In the genomic region with DNA sequence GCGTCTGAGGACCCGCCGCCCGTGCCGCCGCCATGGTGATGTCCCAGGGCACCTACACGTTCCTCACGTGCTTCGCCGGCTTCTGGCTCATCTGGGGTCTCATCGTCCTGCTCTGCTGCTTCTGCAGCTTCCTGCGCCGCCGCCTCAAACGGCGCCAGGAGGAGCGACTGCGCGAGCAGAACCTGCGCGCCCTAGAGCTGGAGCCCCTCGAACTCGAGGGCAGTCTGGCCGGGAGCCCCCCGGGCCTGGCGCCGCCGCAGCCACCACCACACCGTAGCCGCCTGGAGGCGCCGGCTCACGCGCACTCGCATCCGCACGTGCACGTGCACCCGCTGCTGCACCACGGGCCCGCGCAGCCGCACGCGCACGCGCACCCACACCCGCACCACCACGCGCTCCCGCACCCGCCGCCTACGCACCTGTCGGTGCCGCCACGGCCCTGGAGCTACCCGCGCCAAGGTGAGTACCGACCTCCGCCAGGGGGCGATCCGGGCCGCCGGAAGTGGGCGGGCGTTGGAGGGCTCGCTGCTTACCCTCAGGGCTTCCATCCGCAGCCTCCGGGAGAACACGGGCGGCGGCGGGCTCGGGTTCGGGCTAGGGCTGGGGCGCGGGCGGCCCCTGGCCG, we compare ENCODE assay signal across 8 cellular contexts. TPM values are rescaled to one million over a fixed set of nuclear protein-coding genes. Genes with fewer than 3 reads are reported as not detected.
A peak's percentile ranks its signal among the peaks of the same experiment; 100 is the strongest.
DNase-seq lines count a peak whose midpoint lies in the region; ATAC-seq and TF ChIP-seq lines count a peak whose summit lies in the region.

No MANE protein-coding gene starts in this region.

- H3K36me3 Mint-ChIP-seq in activated CD4-positive, alpha-beta T cell treated with anti-CD3 and anti-CD28 coated beads, Interleukin-2, amount 10 ng/mL, durations not matched to agents 7 days and 5 days (ENCODE audit: low read depth) = no peaks in the 10 kb centered on the region

- ATAC-seq in GM18907 (IDR thresholded peaks at IDR 0.05; ENCODE audit: unreplicated experiment) (peak; percentile 60), HG03135 (IDR thresholded peaks at IDR 0.05; ENCODE audit: unreplicated experiment) (peak; percentile 48), lower lobe of right lung (peak; percentile 77 to 81)

- H3K9me3 ChIP-seq in lower lobe of right lung = no peaks in the 10 kb centered on the region

- H3K27ac Mint-ChIP-seq in activated CD4-positive, alpha-beta T cell treated with anti-CD3 and anti-CD28 coated beads, Interleukin-2, amount 10 ng/mL, durations not matched to agents 7 days and 5 days = peak overlapping the region; percentile 68

- H3K9me3 Mint-ChIP-seq in activated CD4-positive, alpha-beta T cell treated with anti-CD3 and anti-CD28 coated beads, Interleukin-2, amount 10 ng/mL, durations not matched to agents 7 days and 5 days = no peaks in the 10 kb centered on the region

- peaks cover 28% of the 10 kb centered on the region for H3K4me1 Mint-ChIP-seq in activated CD4-positive, alpha-beta T cell treated with anti-CD3 and anti-CD28 coated beads, Interleukin-2, amount 10 ng/mL, durations not matched to agents 7 days and 5 days

- peak overlapping the region; percentile 61 for H3K4me3 Mint-ChIP-seq in activated CD4-positive, alpha-beta T cell treated with anti-CD3 and anti-CD28 coated beads, Interleukin-2, amount 10 ng/mL, durations not matched to agents 7 days and 5 days

- peak overlapping the region; percentile 76 for H3K27ac ChIP-seq in lower lobe of right lung

- DNase-seq in AG10803 (ENCODE audit: low read depth) (peak; percentile 49), NCI-H510A (lab: John Stamatoyannopoulos, UW) (peak; percentile 50), dermis blood vessel endothelial cell (peak; percentile 81), lower lobe of right lung (peak; percentile 87)
- peak; percentile 91 for DNase-seq in activated CD4-positive, alpha-beta T cell treated with anti-CD3 and anti-CD28 coated beads, Interleukin-2, amount 10 ng/mL, durations not matched to agents 7 days and 5 days
- peak; percentile 86 for DNase-seq in stimulated activated CD8-positive, alpha-beta memory T cell treated with anti-CD3 and anti-CD28 coated beads, Interleukin-12 subunit alpha, Interleukin-12 subunit beta, amount 100 ng/mL, for 1 hour (ENCODE audit: low read depth)

- H3K27me3 ChIP-seq in lower lobe of right lung (ENCODE audit: low read depth) = peaks cover 16% of the 10 kb centered on the region

- peaks cover 29% of the 10 kb centered on the region for H3K4me1 ChIP-seq in lower lobe of right lung

- peak overlapping the region; percentile 49 for H3K4me3 ChIP-seq in AG10803 (ENCODE audit: low read length)
- peak overlapping the region; percentile 79 for H3K4me3 ChIP-seq in lower lobe of right lung

- POLR2A ChIA-PET in activated CD4-positive, alpha-beta T cell treated with anti-CD3 and anti-CD28 coated beads, Interleukin-2, amount 10 ng/mL, durations not matched to agents 7 days and 5 days (lab: Charles Lee) = interaction anchor here (1.2 kb wide), 1 partner anchor 66 kb away, joined by 4 read pairs; no protein-coding TSS in a partner anchor

- TF ChIP-seq CTCF in AG10803 (conservative IDR thresholded peaks at IDR 0.05; ENCODE audit: low read length) (peak; percentile 47), lower lobe of right lung (IDR thresholded peaks at IDR 0.05) (peak; percentile 76)

- CTCF ChIA-PET in activated CD4-positive, alpha-beta T cell treated with anti-CD3 and anti-CD28 coated beads, Interleukin-2, amount 10 ng/mL, durations not matched to agents 7 days and 5 days (lab: Charles Lee) = interaction anchor here (0.6 to 46.8 kb wide), 34 partner anchors 8 to 348 kb away, joined by 3 to 1643 read pairs (median 4); partner anchors contain the start of genes DDX41, F12, GRK6 and PDLIM7

- peaks cover 16% of the 10 kb centered on the region for H3K36me3 ChIP-seq in lower lobe of right lung

- peaks cover 11% of the 10 kb centered on the region for H3K27me3 Mint-ChIP-seq in activated CD4-positive, alpha-beta T cell treated with anti-CD3 and anti-CD28 coated beads, Interleukin-2, amount 10 ng/mL, durations not matched to agents 7 days and 5 days

- intact Hi-C loops in lower lobe of right lung (cut with DNase I) = loop anchor here (10.0 kb wide), 1 partner anchor 50 kb away; the partner anchor contains the start of genes F12 and PFN3

RNA-seq across cellular contexts. Expression of gene PRR7, which starts 8.5 kb away (rescaled TPM):
- 1 to 10 TPM; 5.3 to 9.7 TPM for total RNA-seq in activated CD4-positive, alpha-beta T cell treated with anti-CD3 and anti-CD28 coated beads, Interleukin-2, amount 10 ng/mL, durations not matched to agents 7 days and 5 days
- total RNA-seq in dermis blood vessel endothelial cell (4.5 and 4.8 TPM in 2 replicates), lower lobe of right lung (1.7 TPM)

RNA-seq across cellular contexts. Expression of gene DBN1, which starts 18.3 kb away (rescaled TPM):
- 1 to 10 TPM; 4.2 to 4.8 TPM for total RNA-seq in activated CD4-positive, alpha-beta T cell treated with anti-CD3 and anti-CD28 coated beads, Interleukin-2, amount 10 ng/mL, durations not matched to agents 7 days and 5 days
- total RNA-seq in dermis blood vessel endothelial cell (147 and 157 TPM in 2 replicates), lower lobe of right lung (23.1 TPM)

RNA-seq across cellular contexts. Expression of gene GRK6, which starts 28.7 kb away (rescaled TPM):
- 100 to 1,000 TPM; 242 to 296 TPM for total RNA-seq in activated CD4-positive, alpha-beta T cell treated with anti-CD3 and anti-CD28 coated beads, Interleukin-2, amount 10 ng/mL, durations not matched to agents 7 days and 5 days
- 22.0 and 32.3 TPM in 2 replicates for total RNA-seq in dermis blood vessel endothelial cell
- 59.4 TPM for total RNA-seq in lower lobe of right lung

RNA-seq across cellular contexts. Expression of gene PDLIM7, which starts 42.3 kb away (rescaled TPM):
- 10 to 100 TPM; 31.6 to 32.4 TPM for total RNA-seq in activated CD4-positive, alpha-beta T cell treated with anti-CD3 and anti-CD28 coated beads, Interleukin-2, amount 10 ng/mL, durations not matched to agents 7 days and 5 days
- total RNA-seq in dermis blood vessel endothelial cell (38.3 and 73.0 TPM in 2 replicates), lower lobe of right lung (47.1 TPM)

RNA-seq across cellular contexts. Expression of gene F12, which starts 45.8 kb away (rescaled TPM):
- under 1 TPM; 0.22 to 0.60 TPM for total RNA-seq in activated CD4-positive, alpha-beta T cell treated with anti-CD3 and anti-CD28 coated beads, Interleukin-2, amount 10 ng/mL, durations not matched to agents 7 days and 5 days
- 0.85 and 1.3 TPM in 2 replicates for total RNA-seq in dermis blood vessel endothelial cell
- 0.80 TPM for total RNA-seq in lower lobe of right lung

Comparison
In these comparisons a context has a peak if more than half of its experiments do, and no peak if none do; other contexts are left out.
1. Peak in every context shown above with its lines: DNase-seq, ATAC-seq, H3K4me3 ChIP-seq and H3K27ac ChIP-seq.